Comparison of ENCODE assay signal across 1 cellular context in the genomic region with DNA sequence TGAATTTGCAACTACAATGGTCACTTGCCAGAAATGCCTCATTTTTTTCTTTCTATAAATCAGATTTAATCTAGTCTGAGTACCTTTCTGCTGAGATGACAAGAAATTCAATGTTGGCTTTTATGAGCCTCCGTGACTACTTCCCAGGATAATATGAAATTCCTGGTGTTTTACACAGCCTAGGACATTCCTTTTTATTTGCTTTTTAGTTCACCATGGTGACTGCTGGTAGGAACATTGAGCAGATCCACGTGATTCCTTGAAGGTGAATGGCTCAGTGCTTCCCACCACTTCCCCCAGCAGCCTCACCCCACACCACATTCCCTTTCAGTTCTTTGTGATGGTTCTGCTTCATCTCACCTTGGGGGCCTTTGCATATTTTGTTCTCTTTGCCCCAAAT.
TF ChIP-seq lines count a peak whose summit lies in the region.

No MANE protein-coding gene starts in this region.

TF ChIP-seq in SK-N-SH, 30 proteins besides CTCF, POLR2A, EP300 and RAD21 (continued from another document):
- TF ChIP-seq, protein P1, sequence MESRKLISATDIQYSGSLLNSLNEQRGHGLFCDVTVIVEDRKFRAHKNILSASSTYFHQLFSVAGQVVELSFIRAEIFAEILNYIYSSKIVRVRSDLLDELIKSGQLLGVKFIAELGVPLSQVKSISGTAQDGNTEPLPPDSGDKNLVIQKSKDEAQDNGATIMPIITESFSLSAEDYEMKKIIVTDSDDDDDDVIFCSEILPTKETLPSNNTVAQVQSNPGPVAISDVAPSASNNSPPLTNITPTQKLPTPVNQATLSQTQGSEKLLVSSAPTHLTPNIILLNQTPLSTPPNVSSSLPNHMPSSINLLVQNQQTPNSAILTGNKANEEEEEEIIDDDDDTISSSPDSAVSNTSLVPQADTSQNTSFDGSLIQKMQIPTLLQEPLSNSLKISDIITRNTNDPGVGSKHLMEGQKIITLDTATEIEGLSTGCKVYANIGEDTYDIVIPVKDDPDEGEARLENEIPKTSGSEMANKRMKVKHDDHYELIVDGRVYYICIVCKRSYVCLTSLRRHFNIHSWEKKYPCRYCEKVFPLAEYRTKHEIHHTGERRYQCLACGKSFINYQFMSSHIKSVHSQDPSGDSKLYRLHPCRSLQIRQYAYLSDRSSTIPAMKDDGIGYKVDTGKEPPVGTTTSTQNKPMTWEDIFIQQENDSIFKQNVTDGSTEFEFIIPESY (IDR thresholded peaks at IDR 0.05; ENCODE audit: borderline replicate concordance, low read depth), result no peak
- TF ChIP-seq MXI1 (IDR thresholded peaks at IDR 0.05; ENCODE audit: low read depth, low read length) (no peak), YY1 (IDR thresholded peaks at IDR 0.05; ENCODE audit: low read depth) (no peak), PBX3 (IDR thresholded peaks at IDR 0.05) (no peak), CHD2 (IDR thresholded peaks at IDR 0.05; ENCODE audit: low read length, partially characterized antibody) (no peak), NRF1 (IDR thresholded peaks at IDR 0.05; ENCODE audit: low read depth, low read length) (no peak), SIN3A (IDR thresholded peaks at IDR 0.05; ENCODE audit: borderline replicate concordance, low read depth, low read length) (no peak), GABPA (IDR thresholded peaks at IDR 0.05; ENCODE audit: low read depth) (no peak), JUND (IDR thresholded peaks at IDR 0.05) (no peak), EZH2phosphoT487 (IDR thresholded peaks at IDR 0.05; ENCODE audit: borderline replicate concordance, low read depth) (no peak), TCF12 (IDR thresholded peaks at IDR 0.05) (no peak), POLR2AphosphoS5 (IDR thresholded peaks at IDR 0.05; ENCODE audit: low read depth, low read length) (no peak), FOSL2 (IDR thresholded peaks at IDR 0.05; ENCODE audit: borderline replicate concordance, low read depth) (no peak), RXRA (IDR thresholded peaks at IDR 0.05; ENCODE audit: borderline replicate concordance, low read depth) (no peak), RFX5 (IDR thresholded peaks at IDR 0.05; ENCODE audit: low read length) (no peak)
- TF ChIP-seq, protein P2, sequence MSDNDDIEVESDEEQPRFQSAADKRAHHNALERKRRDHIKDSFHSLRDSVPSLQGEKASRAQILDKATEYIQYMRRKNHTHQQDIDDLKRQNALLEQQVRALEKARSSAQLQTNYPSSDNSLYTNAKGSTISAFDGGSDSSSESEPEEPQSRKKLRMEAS (IDR thresholded peaks at IDR 0.05; ENCODE audit: low read depth), result no peak
- TF ChIP-seq, protein P3, sequence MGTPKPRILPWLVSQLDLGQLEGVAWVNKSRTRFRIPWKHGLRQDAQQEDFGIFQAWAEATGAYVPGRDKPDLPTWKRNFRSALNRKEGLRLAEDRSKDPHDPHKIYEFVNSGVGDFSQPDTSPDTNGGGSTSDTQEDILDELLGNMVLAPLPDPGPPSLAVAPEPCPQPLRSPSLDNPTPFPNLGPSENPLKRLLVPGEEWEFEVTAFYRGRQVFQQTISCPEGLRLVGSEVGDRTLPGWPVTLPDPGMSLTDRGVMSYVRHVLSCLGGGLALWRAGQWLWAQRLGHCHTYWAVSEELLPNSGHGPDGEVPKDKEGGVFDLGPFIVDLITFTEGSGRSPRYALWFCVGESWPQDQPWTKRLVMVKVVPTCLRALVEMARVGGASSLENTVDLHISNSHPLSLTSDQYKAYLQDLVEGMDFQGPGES (IDR thresholded peaks at IDR 0.05; ENCODE audit: low read depth, low read length), result no peak
